In genomic region chr5:60403343-60404006, GRCh38 we compare ENCODE assay signal across 1 cellular context.
TF ChIP-seq lines count a peak whose summit lies in the region.

No MANE protein-coding gene starts in this region.

TF ChIP-seq in HepG2, 621 proteins besides CTCF, POLR2A, EP300 and RAD21 (continued from another document and continues in another):
- peak; percentile 62 for TF ChIP-seq SAP130 (CRISPR knock-in tag; IDR thresholded peaks at IDR 0.05; ENCODE audit: low read depth)
- 0 out of 2 replicates have a peak, but pooled peaks have one; percentile 28 for TF ChIP-seq ZNF12 (CRISPR knock-in tag; IDR thresholded peaks at IDR 0.05)
- TF ChIP-seq NR0B2 (CRISPR knock-in tag; IDR thresholded peaks at IDR 0.05): no peak
- no peak for TF ChIP-seq U2AF1 (optimal IDR thresholded peaks at IDR 0.05; ENCODE audit: low read depth, low read length)
- no peak for TF ChIP-seq TAF1 (CRISPR knock-in tag; IDR thresholded peaks at IDR 0.05)
- no peak for TF ChIP-seq ZNF878 (CRISPR knock-in tag; IDR thresholded peaks at IDR 0.05)
- TF ChIP-seq TFDP1 (CRISPR knock-in tag; IDR thresholded peaks at IDR 0.05; ENCODE audit: borderline replicate concordance): peak; percentile 61; the same call in 1 of the 2 replicates
- TF ChIP-seq AFF4 (CRISPR knock-in tag; IDR thresholded peaks at IDR 0.05): 0 out of 2 replicates have a peak, but pooled peaks have one; percentile 36
- no peak for TF ChIP-seq MTF2 (CRISPR knock-in tag; IDR thresholded peaks at IDR 0.05; ENCODE audit: borderline replicate concordance)
- TF ChIP-seq KDM1A (CRISPR knock-in tag; IDR thresholded peaks at IDR 0.05): 0 out of 2 replicates have a peak, but pooled peaks have one; percentile 31
- peak; percentile 92 for TF ChIP-seq TFAP4 (IDR thresholded peaks at IDR 0.05; ENCODE audit: borderline replicate concordance, low read depth)
- no peak for TF ChIP-seq MED13 (CRISPR knock-in tag; IDR thresholded peaks at IDR 0.05)
- peak; percentile 40; the same call in 1 of the 2 replicates for TF ChIP-seq ZGPAT (CRISPR knock-in tag; IDR thresholded peaks at IDR 0.05)
- TF ChIP-seq ZNF124 (CRISPR knock-in tag; IDR thresholded peaks at IDR 0.05): 0 out of 2 replicates have a peak, but pooled peaks have one; percentile 53
- TF ChIP-seq ZNF337 (CRISPR knock-in tag; IDR thresholded peaks at IDR 0.05; ENCODE audit: borderline replicate concordance, low read depth): no peak
- TF ChIP-seq ZNF710 (CRISPR knock-in tag; IDR thresholded peaks at IDR 0.05; ENCODE audit: borderline replicate concordance): peak; percentile 33; the same call in 1 of the 2 replicates
- no peak for TF ChIP-seq THRA (CRISPR knock-in tag; IDR thresholded peaks at IDR 0.05; ENCODE audit: borderline replicate concordance)
- TF ChIP-seq ZNF773 (CRISPR knock-in tag; IDR thresholded peaks at IDR 0.05; ENCODE audit: borderline replicate concordance): no peak
- peak; percentile 69 for TF ChIP-seq HNF4G (IDR thresholded peaks at IDR 0.05; ENCODE audit: borderline replicate concordance, low read depth, low read length)
- no peak for TF ChIP-seq HNF4G (CRISPR knock-in tag; IDR thresholded peaks at IDR 0.05; ENCODE audit: borderline replicate concordance, low read depth)
- no peak for TF ChIP-seq ZSCAN9 (CRISPR knock-in tag; IDR thresholded peaks at IDR 0.05; ENCODE audit: borderline replicate concordance)
- TF ChIP-seq ZNF292 (CRISPR knock-in tag; IDR thresholded peaks at IDR 0.05; ENCODE audit: borderline replicate concordance, low read depth): peak; percentile 62; the same call in 1 of the 2 replicates
- peak; percentile 61; the same call in 1 of the 2 replicates for TF ChIP-seq ZNF331 (CRISPR knock-in tag; IDR thresholded peaks at IDR 0.05)
- TF ChIP-seq SETDB1 (CRISPR knock-in tag; IDR thresholded peaks at IDR 0.05; ENCODE audit: borderline replicate concordance): no peak
- TF ChIP-seq ATF2 (CRISPR knock-in tag; IDR thresholded peaks at IDR 0.05): peak; percentile 45; the same call in 1 of the 2 replicates
- peak; percentile 76 for TF ChIP-seq MLX (CRISPR knock-in tag; IDR thresholded peaks at IDR 0.05)
- peak; percentile 53; the same call in 1 of the 2 replicates for TF ChIP-seq HDAC2 (CRISPR knock-in tag; IDR thresholded peaks at IDR 0.05)
- TF ChIP-seq GMEB2 (CRISPR knock-in tag; IDR thresholded peaks at IDR 0.05; ENCODE audit: low read depth): no peak
- TF ChIP-seq ZNF784 (CRISPR knock-in tag; IDR thresholded peaks at IDR 0.05; ENCODE audit: borderline replicate concordance): peak; percentile 83
- no peak for TF ChIP-seq MTA1 (CRISPR knock-in tag; IDR thresholded peaks at IDR 0.05; ENCODE audit: borderline replicate concordance)
- 0 out of 2 replicates have a peak, but pooled peaks have one; percentile 38 for TF ChIP-seq FOXJ3 (CRISPR knock-in tag; IDR thresholded peaks at IDR 0.05; ENCODE audit: borderline replicate concordance)
- TF ChIP-seq HMGXB3 (CRISPR knock-in tag; IDR thresholded peaks at IDR 0.05; ENCODE audit: borderline replicate concordance): 0 out of 2 replicates have a peak, but pooled peaks have one; percentile 20
- no peak for TF ChIP-seq GABPA (IDR thresholded peaks at IDR 0.05; ENCODE audit: low read depth, low read length)
- no peak for TF ChIP-seq GABPA (CRISPR knock-in tag; IDR thresholded peaks at IDR 0.05; ENCODE audit: low read depth)
- TF ChIP-seq FOXP1 (IDR thresholded peaks at IDR 0.05): no peak
- peak; percentile 35; the same call in 1 of the 2 replicates for TF ChIP-seq FOXP1 (CRISPR knock-in tag; IDR thresholded peaks at IDR 0.05)
